Comparison of ENCODE assay signal across 18 cellular contexts in the genomic region with DNA sequence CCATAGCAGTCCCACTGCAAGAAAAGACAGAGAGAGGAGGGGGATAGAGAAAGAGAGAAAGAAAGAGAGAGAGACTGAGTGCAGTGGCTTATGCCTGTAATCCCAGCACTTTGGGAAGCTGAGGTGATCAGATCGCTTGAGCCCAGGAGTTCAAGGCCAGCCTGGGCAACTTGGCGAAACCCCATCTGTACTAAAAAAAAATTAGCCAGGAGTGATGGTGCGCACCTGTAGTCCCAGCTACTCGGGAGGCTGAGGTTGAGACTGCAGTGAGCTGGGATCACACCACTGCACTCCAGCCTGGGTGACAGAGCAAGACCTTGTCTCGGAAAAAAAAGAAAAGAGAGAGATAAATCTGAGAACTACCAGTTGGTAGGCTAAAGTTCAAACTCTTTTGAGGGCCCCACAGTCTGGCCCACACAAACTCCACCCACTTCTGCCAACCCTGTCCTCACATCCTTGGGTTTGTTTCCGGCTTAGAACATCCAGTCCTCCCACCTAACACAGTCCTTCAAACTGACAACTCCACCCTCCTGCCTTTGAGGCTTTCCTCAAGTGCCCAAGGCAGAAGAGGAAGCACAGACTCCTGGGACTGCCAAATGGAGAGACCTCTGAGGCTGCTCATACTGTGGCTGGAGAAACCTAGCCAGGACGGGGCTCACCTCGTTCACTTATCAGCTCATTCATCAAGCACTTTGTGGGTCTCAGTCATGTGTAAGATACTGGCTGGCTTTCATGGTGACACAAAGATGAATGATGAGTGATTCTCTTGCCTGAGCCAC. TPM values are rescaled to one million over a fixed set of nuclear protein-coding genes. Genes with fewer than 3 reads are reported as not detected.
DNase-seq lines count a peak whose midpoint lies in the region; ATAC-seq and TF ChIP-seq lines count a peak whose summit lies in the region.
"Had no signal": no experiment of that assay in that cellular context is flagged by ENCODE, and none has a peak within 500 bp of the region (broad histone marks: within the 10 kb centered on the region; RNA-seq: fewer than 3 reads in every experiment).

No MANE protein-coding gene starts in this region.

- no peaks in the 10 kb centered on the region for H3K27me3 Mint-ChIP-seq in CD8-positive, alpha-beta T cell (ENCODE audit: low read depth)
- H3K27me3 Mint-ChIP-seq in activated CD8-positive, alpha-beta memory T cell treated with anti-CD3 and anti-CD28 coated beads, Interleukin-2, amount 10 ng/mL, durations not matched to agents 7 days and 5 days, result no peaks in the 10 kb centered on the region
- H3K27me3 Mint-ChIP-seq in naive thymus-derived CD4-positive, alpha-beta T cell, result no peaks in the 10 kb centered on the region
- H3K27me3 Mint-ChIP-seq: CD8-positive, alpha-beta memory T cell; stimulated activated memory B cell treated with anti-CD40 and anti-IgM and Interleukin-4, amounts not matched to agents 10 μg/mL and 1 μg/mL and 100 μg/mL, for 72 hours had no signal

- no peaks in the 10 kb centered on the region for H3K9me3 Mint-ChIP-seq in CD8-positive, alpha-beta T cell
- no peaks in the 10 kb centered on the region for H3K9me3 Mint-ChIP-seq in activated CD8-positive, alpha-beta memory T cell treated with anti-CD3 and anti-CD28 coated beads, Interleukin-2, amount 10 ng/mL, durations not matched to agents 7 days and 5 days (ENCODE audit: low read depth)
- no peaks in the 10 kb centered on the region for H3K9me3 Mint-ChIP-seq in naive thymus-derived CD4-positive, alpha-beta T cell
- H3K9me3 Mint-ChIP-seq: CD8-positive, alpha-beta memory T cell; stimulated activated memory B cell treated with anti-CD40 and anti-IgM and Interleukin-4, amounts not matched to agents 10 μg/mL and 1 μg/mL and 100 μg/mL, for 72 hours had no signal

- CTCF ChIA-PET in CD8-positive, alpha-beta T cell (lab: Charles Lee), result interaction anchor here (1.0 to 2.1 kb wide), 3 partner anchors 25 to 133 kb away, joined by 5 to 7 read pairs (median 6); no protein-coding TSS in a partner anchor
- CTCF ChIA-PET in HEK293 (lab: Yijun Ruan, JAX), result interaction anchor here (0.9 to 1.9 kb wide), 2 partner anchors 11 to 134 kb away, joined by 3 to 6 read pairs; no protein-coding TSS in a partner anchor
- CTCF ChIA-PET in activated CD8-positive, alpha-beta memory T cell treated with anti-CD3 and anti-CD28 coated beads, Interleukin-2, amount 10 ng/mL, durations not matched to agents 7 days and 5 days (lab: Charles Lee), result interaction anchor here (0.6 to 1.3 kb wide), 3 partner anchors 16 to 167 kb away, joined by 3 to 4 read pairs (median 3); no protein-coding TSS in a partner anchor
- CTCF ChIA-PET in naive thymus-derived CD4-positive, alpha-beta T cell (lab: Charles Lee), result no interaction called here

- no peaks in the 10 kb centered on the region for H3K9me3 ChIP-seq in CD8-positive, alpha-beta T cell (ENCODE audit: low read length)
- H3K9me3 ChIP-seq in HEK293 (ENCODE audit: control insufficient read depth, insufficient read depth, low read depth, low read length), result no peaks in the 10 kb centered on the region
- H3K9me3 ChIP-seq in naive thymus-derived CD4-positive, alpha-beta T cell (ENCODE audit: control insufficient read depth in 2 of 3, low read length in 3 of 3), result no peaks in the 10 kb centered on the region
- H3K9me3 ChIP-seq: vagina had no signal

- no peak for TF ChIP-seq CTCF in CD8-positive, alpha-beta T cell (IDR thresholded peaks at IDR 0.05)
- no peak for TF ChIP-seq CTCF in HEK293 (tag by site-specific recombination; IDR thresholded peaks at IDR 0.05)

- no peak overlapping the region for H3K4me3 Mint-ChIP-seq in CD8-positive, alpha-beta T cell
- H3K4me3 Mint-ChIP-seq in activated CD8-positive, alpha-beta memory T cell treated with anti-CD3 and anti-CD28 coated beads, Interleukin-2, amount 10 ng/mL, durations not matched to agents 7 days and 5 days, result no peak overlapping the region
- H3K4me3 Mint-ChIP-seq in naive thymus-derived CD4-positive, alpha-beta T cell, result peak overlapping the region in 1 of 10 donors; percentile 33
- H3K4me3 Mint-ChIP-seq: CD8-positive, alpha-beta memory T cell; stimulated activated memory B cell treated with anti-CD40 and anti-IgM and Interleukin-4, amounts not matched to agents 10 μg/mL and 1 μg/mL and 100 μg/mL, for 72 hours had no signal

- POLR2A ChIA-PET in CD8-positive, alpha-beta T cell (lab: Charles Lee), result no interaction called here
- POLR2A ChIA-PET in HEK293 (lab: Yijun Ruan, JAX), result interaction anchor here (1.2 kb wide), 1 partner anchor 20 kb away, joined by 3 read pairs; a partner anchor contains a TSS
- POLR2A ChIA-PET in naive thymus-derived CD4-positive, alpha-beta T cell (lab: Charles Lee), result no interaction called here

- no peaks in the 10 kb centered on the region for H3K27me3 ChIP-seq in CD8-positive, alpha-beta T cell (ENCODE audit: insufficient read depth, low read length)
- no peaks in the 10 kb centered on the region for H3K27me3 ChIP-seq in naive thymus-derived CD4-positive, alpha-beta T cell (ENCODE audit: control insufficient read depth in 2 of 2, insufficient read depth in 2 of 2, low read length in 2 of 2)
- H3K27me3 ChIP-seq: vagina had no signal

- no peaks in the 10 kb centered on the region for H3K4me1 ChIP-seq in CD8-positive, alpha-beta T cell (ENCODE audit: insufficient read depth, low read length)
- H3K4me1 ChIP-seq in HEK293 (ENCODE audit: control insufficient read depth, insufficient read depth, low read length), result no peaks in the 10 kb centered on the region
- peaks cover 0 to 11% of the 10 kb centered on the region in 2 donors for H3K4me1 ChIP-seq in naive thymus-derived CD4-positive, alpha-beta T cell (ENCODE audit: control insufficient read depth in 2 of 2, insufficient read depth in 2 of 2, low read length in 2 of 2)
- H3K4me1 ChIP-seq: vagina had no signal

- H3K27ac ChIP-seq in CD8-positive, alpha-beta T cell (ENCODE audit: low read depth, low read length), result no peak overlapping the region
- no peak overlapping the region for H3K27ac ChIP-seq in HEK293 (ENCODE audit: extremely low read depth, low read depth, low read length)
- H3K27ac ChIP-seq in naive thymus-derived CD4-positive, alpha-beta T cell (ENCODE audit: low read depth, low read length), result no peak overlapping the region
- H3K27ac ChIP-seq: vagina had no signal

- intact Hi-C loops in CD8-positive, alpha-beta T cell (cut with DNase I, micrococcal nuclease), result no loop called here
- intact Hi-C loops in naive thymus-derived CD4-positive, alpha-beta T cell (cut with micrococcal nuclease), result no loop called here

- peaks cover 11% of the 10 kb centered on the region for H3K36me3 Mint-ChIP-seq in CD8-positive, alpha-beta T cell
- H3K36me3 Mint-ChIP-seq in activated CD8-positive, alpha-beta memory T cell treated with anti-CD3 and anti-CD28 coated beads, Interleukin-2, amount 10 ng/mL, durations not matched to agents 7 days and 5 days, result peaks cover 1% of the 10 kb centered on the region
- H3K36me3 Mint-ChIP-seq in naive thymus-derived CD4-positive, alpha-beta T cell, result peaks cover 0 to 15% (median 3%) of the 10 kb centered on the region in 5 donors

- H3K4me3 ChIP-seq in CD8-positive, alpha-beta T cell (ENCODE audit: low read depth, low read length), result no peak overlapping the region
- no peak overlapping the region for H3K4me3 ChIP-seq in HEK293 (ENCODE audit: low read depth, low read length)
- no peak overlapping the region for H3K4me3 ChIP-seq in naive thymus-derived CD4-positive, alpha-beta T cell (ENCODE audit: low read length)
- H3K4me3 ChIP-seq: vagina had no signal

- peak overlapping the region; percentile 24 for H3K27ac Mint-ChIP-seq in CD8-positive, alpha-beta T cell
- no peak overlapping the region for H3K27ac Mint-ChIP-seq in activated CD8-positive, alpha-beta memory T cell treated with anti-CD3 and anti-CD28 coated beads, Interleukin-2, amount 10 ng/mL, durations not matched to agents 7 days and 5 days
- peak overlapping the region in 5 of 9 donors; percentile 27 to 62 (median 46) for H3K27ac Mint-ChIP-seq in naive thymus-derived CD4-positive, alpha-beta T cell
- H3K27ac Mint-ChIP-seq: stimulated activated memory B cell treated with anti-CD40 and anti-IgM and Interleukin-4, amounts not matched to agents 10 μg/mL and 1 μg/mL and 100 μg/mL, for 72 hours had no signal

- ATAC-seq in CD8-positive, alpha-beta T cell, result no peak
- ATAC-seq in activated CD8-positive, alpha-beta memory T cell treated with anti-CD3 and anti-CD28 coated beads, Interleukin-2, amount 10 ng/mL, durations not matched to agents 7 days and 5 days, result peak; percentile 34
- no peak for ATAC-seq in naive thymus-derived CD4-positive, alpha-beta T cell
- ATAC-seq in GM18868 (IDR thresholded peaks at IDR 0.05; ENCODE audit: unreplicated experiment), result no peak
- ATAC-seq: left ventricle myocardium superior; sciatic nerve; stimulated activated memory B cell treated with anti-CD40 and anti-IgM and Interleukin-4, amounts not matched to agents 10 μg/mL and 1 μg/mL and 100 μg/mL, for 72 hours had no signal

- H3K36me3 ChIP-seq in CD8-positive, alpha-beta T cell (ENCODE audit: insufficient read depth, low read length), result no peaks in the 10 kb centered on the region
- H3K36me3 ChIP-seq in HEK293 (ENCODE audit: control insufficient read depth in 2 of 2, insufficient read depth in 1 of 2, low read length in 2 of 2), result peaks cover 0 to 38% of the 10 kb centered on the region in 2 experiments; a peak in 1 of 3 replicates
- H3K36me3 ChIP-seq in naive thymus-derived CD4-positive, alpha-beta T cell (ENCODE audit: control insufficient read depth in 2 of 3, insufficient read depth in 3 of 3, low read length in 3 of 3), result no peaks in the 10 kb centered on the region
- H3K36me3 ChIP-seq: vagina had no signal

- H3K4me1 Mint-ChIP-seq in CD8-positive, alpha-beta T cell (ENCODE audit: low read depth), result peaks cover 7% of the 10 kb centered on the region
- peaks cover 12% of the 10 kb centered on the region for H3K4me1 Mint-ChIP-seq in activated CD8-positive, alpha-beta memory T cell treated with anti-CD3 and anti-CD28 coated beads, Interleukin-2, amount 10 ng/mL, durations not matched to agents 7 days and 5 days
- peaks cover 0 to 16% (median 9%) of the 10 kb centered on the region in 7 donors for H3K4me1 Mint-ChIP-seq in naive thymus-derived CD4-positive, alpha-beta T cell
- H3K4me1 Mint-ChIP-seq: stimulated activated memory B cell treated with anti-CD40 and anti-IgM and Interleukin-4, amounts not matched to agents 10 μg/mL and 1 μg/mL and 100 μg/mL, for 72 hours had no signal

- DNase-seq in CD8-positive, alpha-beta T cell, result no peak
- peak; percentile 37 for DNase-seq in activated CD8-positive, alpha-beta memory T cell treated with anti-CD3 and anti-CD28 coated beads, Interleukin-2, amount 10 ng/mL, durations not matched to agents 7 days and 5 days
- no peak for DNase-seq in naive thymus-derived CD4-positive, alpha-beta T cell
- DNase-seq in LoVo (ENCODE audit: low spot score) (no peak), NCI-H1092 treated with DMSO at 0.1 percent for 48 hours (lab: John Stamatoyannopoulos, UW) (no peak)
- DNase-seq: CD8-positive, alpha-beta memory T cell; cortex of kidney; erythroblast; GDM1; left ventricle myocardium superior; NCI-H2029 treated with DMSO at 0.1 percent for 48 hours; stimulated activated CD4-positive, alpha-beta T cell treated with anti-CD3 and anti-CD28 coated beads, Interleukin-4, amount 100 ng/mL, for 4 hours had no signal

RNA-seq across cellular contexts. Expression of a gene that starts 20.1 kb away (rescaled TPM):
- 1 to 10 TPM; 2.2 to 2.6 TPM for total RNA-seq in CD8-positive, alpha-beta T cell
- total RNA-seq in activated CD8-positive, alpha-beta memory T cell treated with anti-CD3 and anti-CD28 coated beads, Interleukin-2, amount 10 ng/mL, durations not matched to agents 7 days and 5 days, result 1 to 10 TPM in 1 of 2 experiments, under 1 TPM in 1; 0.68 to 1.0 TPM
- total RNA-seq in naive thymus-derived CD4-positive, alpha-beta T cell, result 1 to 10 TPM in 4 of 5 experiments, under 1 TPM in 1; 0.77 to 4.2 (median 2.8) TPM
- under 1 TPM; 0.13 to 0.51 TPM for polyA plus RNA-seq in naive thymus-derived CD4-positive, alpha-beta T cell
- total RNA-seq: H4 had no signal

RNA-seq across cellular contexts. Expression of a gene that starts 35.6 kb away (rescaled TPM):
- 10 to 100 TPM in 1 of 2 experiments, 1 to 10 TPM in 1; 9.1 to 10.3 TPM for total RNA-seq in CD8-positive, alpha-beta T cell
- 10 to 100 TPM; 20.1 to 31.7 TPM for total RNA-seq in activated CD8-positive, alpha-beta memory T cell treated with anti-CD3 and anti-CD28 coated beads, Interleukin-2, amount 10 ng/mL, durations not matched to agents 7 days and 5 days
- 10 to 100 TPM; 19.4 to 38.6 (median 26.4) TPM for total RNA-seq in naive thymus-derived CD4-positive, alpha-beta T cell
- polyA plus RNA-seq in naive thymus-derived CD4-positive, alpha-beta T cell, result 10 to 100 TPM; 17.1 to 23.9 TPM

RNA-seq across cellular contexts. Expression of a gene that starts 36.0 kb away (rescaled TPM):
- total RNA-seq in CD8-positive, alpha-beta T cell, result 10 to 100 TPM; 37.0 to 39.8 TPM
- 10 to 100 TPM; 36.0 to 45.7 TPM for total RNA-seq in activated CD8-positive, alpha-beta memory T cell treated with anti-CD3 and anti-CD28 coated beads, Interleukin-2, amount 10 ng/mL, durations not matched to agents 7 days and 5 days
- total RNA-seq in naive thymus-derived CD4-positive, alpha-beta T cell, result 10 to 100 TPM; 62.0 to 79.7 (median 65.6) TPM
- 10 to 100 TPM; 22.2 to 36.6 TPM for polyA plus RNA-seq in naive thymus-derived CD4-positive, alpha-beta T cell

RNA-seq across cellular contexts. Expression of a gene that starts 48.1 kb away (rescaled TPM):
- total RNA-seq in CD8-positive, alpha-beta T cell, result 10 to 100 TPM; 36.8 to 38.8 TPM
- 100 to 1,000 TPM in 1 of 2 experiments, 10 to 100 TPM in 1; 88.8 to 103 TPM for total RNA-seq in activated CD8-positive, alpha-beta memory T cell treated with anti-CD3 and anti-CD28 coated beads, Interleukin-2, amount 10 ng/mL, durations not matched to agents 7 days and 5 days
- 10 to 100 TPM; 20.4 to 93.5 (median 23.5) TPM for total RNA-seq in naive thymus-derived CD4-positive, alpha-beta T cell
- 10 to 100 TPM; 46.6 to 62.6 TPM for polyA plus RNA-seq in naive thymus-derived CD4-positive, alpha-beta T cell
